Comparison of ENCODE assay signal across 8 cellular contexts in the genomic region with DNA sequence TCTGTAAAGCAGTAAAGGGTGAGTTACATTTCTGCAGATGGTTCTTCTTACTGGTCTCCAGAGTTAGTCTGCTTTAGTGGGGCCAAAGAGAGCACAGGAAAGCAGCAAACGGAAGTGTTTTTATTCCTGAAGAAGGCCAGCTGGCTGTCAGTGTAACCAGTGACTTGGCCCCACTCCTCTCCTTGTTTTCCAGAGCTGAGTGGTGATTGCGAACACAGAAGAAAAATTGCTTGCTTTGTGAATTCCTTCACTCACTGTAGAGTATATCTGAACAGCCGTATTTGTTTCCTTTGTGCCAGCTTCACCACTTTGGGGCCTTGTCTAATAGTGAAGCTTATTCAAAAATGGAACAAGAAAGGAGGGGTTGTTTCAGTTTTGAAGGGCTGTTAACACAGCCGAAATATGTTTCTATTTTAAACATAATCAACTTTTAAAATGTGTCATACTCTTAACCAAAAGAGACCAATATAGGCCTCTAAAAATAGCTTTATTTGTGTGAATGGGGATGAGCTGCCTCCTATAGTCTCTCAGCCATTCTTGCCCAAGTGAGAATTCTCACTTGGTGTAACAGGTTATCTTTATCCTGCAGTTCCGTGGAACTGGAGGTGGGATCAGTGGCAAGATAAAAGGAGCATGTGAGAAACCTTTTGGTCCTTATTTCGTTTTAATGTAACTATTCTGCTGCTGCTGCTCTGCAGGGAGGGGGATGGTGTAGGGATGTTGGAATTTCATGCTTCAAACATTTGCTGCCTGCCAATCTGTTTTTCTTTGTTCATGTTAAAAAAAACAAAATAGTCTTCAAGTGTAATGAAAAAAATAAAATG. TPM values are rescaled to one million over a fixed set of nuclear protein-coding genes. Genes with fewer than 3 reads are reported as not detected.
DNase-seq lines count a peak whose midpoint lies in the region; ATAC-seq, FAIRE-seq and TF ChIP-seq lines count a peak whose summit lies in the region.

No MANE protein-coding gene starts in this region.

- POLR2A ChIA-PET in endothelial cell of umbilical vein (lab: Charles Lee): no interaction called here

- H3K4me1 ChIP-seq in endothelial cell of umbilical vein (ENCODE audit: control insufficient read depth, extremely low read depth, insufficient read depth, low read length) (no peaks in the 10 kb centered on the region), spleen (peaks cover 0 to 18% (median 5%) of the 10 kb centered on the region in 6 donors), mammary epithelial cell (ENCODE audit: insufficient read depth, low read length) (no peaks in the 10 kb centered on the region)

- H3K27me3 ChIP-seq in endothelial cell of umbilical vein (ENCODE audit: control insufficient read depth in 2 of 2, insufficient read depth in 2 of 2, low read length in 2 of 2) (peaks cover 0 to 2% of the 10 kb centered on the region in 2 experiments), spleen (replicated peaks in 1 of 7) (no peaks in the 10 kb centered on the region), mammary epithelial cell (ENCODE audit: insufficient read depth, low read length) (no peaks in the 10 kb centered on the region)

- TF ChIP-seq POLR2A in endothelial cell of umbilical vein (IDR thresholded peaks at IDR 0.05; ENCODE audit: low read depth, low read length): no peak
- TF ChIP-seq POLR2A in spleen (IDR thresholded peaks at IDR 0.05): no peak

- no TSS peak for BruUV-seq in endothelial cell of umbilical vein (replicated peaks; lab: Mats Ljungman, UMichigan)
- no TSS peak for BruUV-seq in mammary epithelial cell (replicated peaks; lab: Mats Ljungman, UMichigan)

- H3K27ac ChIP-seq in endothelial cell of umbilical vein (ENCODE audit: insufficient read depth, low read depth, low read length) (no peak overlapping the region), spleen (peak overlapping the region in 6 of 8 donors; percentile 6 to 65 (median 40)), mammary epithelial cell (ENCODE audit: insufficient read depth, low read depth, low read length) (no peak overlapping the region)

- DNase-seq in endothelial cell of umbilical vein (ENCODE audit: low read depth, low spot score) (peak; percentile 67), spleen (no peak), cerebellum (ENCODE audit: low spot score) (no peak), iPS-NIHi7 (ENCODE audit: extremely low spot score) (no peak), NCI-H128 (lab: John Stamatoyannopoulos, UW; ENCODE audit: unreplicated experiment) (no peak), mammary epithelial cell (no peak)

- peak overlapping the region; percentile 26 for H3K4me2 ChIP-seq in endothelial cell of umbilical vein (ENCODE audit: insufficient read depth, low read length)
- no peak overlapping the region for H3K4me2 ChIP-seq in mammary epithelial cell (ENCODE audit: insufficient read depth, low read depth, low read length)

- intact Hi-C loops in endothelial cell of umbilical vein (cut with micrococcal nuclease) (no loop called here), spleen (cut with DNase I; ENCODE audit: low total_unique reads) (no loop called here), mammary epithelial cell (cut with micrococcal nuclease) (no loop called here)

- dilution Hi-C loops in endothelial cell of umbilical vein (cut with MboI; ENCODE audit: extremely low pct_ligation_motif_present, low sequenced_read_pairs) (no loop called here), mammary epithelial cell (cut with HindIII; ENCODE audit: low sequenced_read_pairs) (no loop called here)

- no peak for FAIRE-seq in endothelial cell of umbilical vein (lab: Jason Lieb, UNC)

- H3K9ac ChIP-seq in endothelial cell of umbilical vein (replicated peaks; ENCODE audit: extremely low read depth, insufficient read depth, low read length) (no peak overlapping the region), mammary epithelial cell (ENCODE audit: insufficient read depth, low read length) (no peak overlapping the region)

- in situ Hi-C loops in mammary epithelial cell (cut with MboI; ENCODE audit: low sequenced_read_pairs in 2 of 2): no loop called here

- H3K9me3 ChIP-seq in endothelial cell of umbilical vein (replicated peaks; ENCODE audit: control insufficient read depth, insufficient read depth, low read length) (no peaks in the 10 kb centered on the region), spleen (peaks cover 0 to 3% (median 0%) of the 10 kb centered on the region in 8 donors), mammary epithelial cell (replicated peaks; ENCODE audit: insufficient read depth, low read length) (no peaks in the 10 kb centered on the region)

- WGBS in spleen, 5 donors: 25 to 53% (median 40%) methylated on average over 6 of the region's 6 CpGs
- WGBS in mammary epithelial cell (ENCODE audit: low coverage, missing lambda C conversion rate): 75% methylated on average over 6 of the region's 6 CpGs

- no peaks in the 10 kb centered on the region for H4K20me1 ChIP-seq in endothelial cell of umbilical vein (replicated peaks; ENCODE audit: control insufficient read depth, extremely low read depth, insufficient read depth, low read length)
- no peaks in the 10 kb centered on the region for H4K20me1 ChIP-seq in mammary epithelial cell (ENCODE audit: insufficient read depth, low read length)

- peak; percentile 97 for ATAC-seq in GM19324 (IDR thresholded peaks at IDR 0.05; ENCODE audit: low FRiP score, unreplicated experiment)
- ATAC-seq in HG02943 (IDR thresholded peaks at IDR 0.05; ENCODE audit: low read depth, unreplicated experiment): peak; percentile 89

- no peak for TF ChIP-seq CTCF in endothelial cell of umbilical vein (IDR thresholded peaks at IDR 0.05; ENCODE audit: extremely low read depth in 1 of 2, insufficient read depth in 1 of 2, low read depth in 1 of 2, low read length in 2 of 2)
- TF ChIP-seq CTCF in spleen (IDR thresholded peaks at IDR 0.05 in 8 of 11, conservative IDR thresholded peaks at IDR 0.05 in 3 of 11): no peak
- TF ChIP-seq CTCF in mammary epithelial cell (conservative IDR thresholded peaks at IDR 0.05 in 1 of 2, IDR thresholded peaks at IDR 0.05 in 1 of 2; ENCODE audit: extremely low read depth in 1 of 2, insufficient read depth in 1 of 2, low read depth in 1 of 2, low read length in 2 of 2): no peak

- H3K79me2 ChIP-seq in endothelial cell of umbilical vein (ENCODE audit: control insufficient read depth, insufficient read depth, low read length): no peaks in the 10 kb centered on the region
- no peaks in the 10 kb centered on the region for H3K79me2 ChIP-seq in mammary epithelial cell (ENCODE audit: insufficient read depth, low read length)

- no peaks in the 10 kb centered on the region for H3K9me1 ChIP-seq in endothelial cell of umbilical vein (replicated peaks; ENCODE audit: control insufficient read depth, extremely low read depth, insufficient read depth, low read length)

- H2AFZ ChIP-seq in endothelial cell of umbilical vein (ENCODE audit: low read depth, low read length): peak overlapping the region; percentile 53
- no peak overlapping the region for H2AFZ ChIP-seq in mammary epithelial cell (ENCODE audit: low read depth, low read length)

- H3K4me3 ChIP-seq in endothelial cell of umbilical vein (replicated peaks in 1 of 3; ENCODE audit: insufficient read depth in 1 of 3, low read depth in 1 of 3, low read length in 3 of 3) (no peak overlapping the region), spleen (no peak overlapping the region), mammary epithelial cell (replicated peaks in 1 of 3; ENCODE audit: insufficient read depth in 1 of 3, low read depth in 2 of 3, low read length in 3 of 3) (no peak overlapping the region)

- CTCF ChIA-PET in endothelial cell of umbilical vein (lab: Charles Lee) (interaction anchor here (0.6 to 1.3 kb wide), 2 partner anchors 36 to 326 kb away, joined by 3 to 4 read pairs; no protein-coding TSS in a partner anchor), mammary epithelial cell (lab: Charles Lee; ENCODE audit: low non-redundant PET) (no interaction called here)

- H3K36me3 ChIP-seq in endothelial cell of umbilical vein (ENCODE audit: control insufficient read depth in 2 of 2, extremely low read depth in 1 of 2, insufficient read depth in 2 of 2, low read length in 2 of 2): no peaks in the 10 kb centered on the region
- no peaks in the 10 kb centered on the region for H3K36me3 ChIP-seq in spleen
- H3K36me3 ChIP-seq in mammary epithelial cell (ENCODE audit: insufficient read depth, low read length): no peaks in the 10 kb centered on the region

TF ChIP-seq in endothelial cell of umbilical vein, 7 proteins besides CTCF, POLR2A, EP300 and RAD21 (continues in another document):
- TF ChIP-seq FOS (IDR thresholded peaks at IDR 0.05; ENCODE audit: borderline replicate concordance, insufficient read depth, low read length): no peak
- TF ChIP-seq, protein P1, sequence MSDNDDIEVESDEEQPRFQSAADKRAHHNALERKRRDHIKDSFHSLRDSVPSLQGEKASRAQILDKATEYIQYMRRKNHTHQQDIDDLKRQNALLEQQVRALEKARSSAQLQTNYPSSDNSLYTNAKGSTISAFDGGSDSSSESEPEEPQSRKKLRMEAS (IDR thresholded peaks at IDR 0.05; ENCODE audit: insufficient read depth, insufficient read length): no peak

RNA-seq across cellular contexts. Expression of gene ZC2HC1B, which starts 37.8 kb away (rescaled TPM):
- not detected in 2 replicates for total RNA-seq in endothelial cell of umbilical vein
- polyA plus RNA-seq in endothelial cell of umbilical vein: not detected in 2 replicates
- polyA plus RNA-seq in endothelial cell of umbilical vein (2011; cell fraction: cytosol; rRNA removed): not detected in 2 replicates
- not detected in 2 replicates for polyA plus RNA-seq in endothelial cell of umbilical vein (2011; cell fraction: nucleus; rRNA removed)
- polyA plus RNA-seq in endothelial cell of umbilical vein (2012): not detected in 2 replicates
- polyA minus RNA-seq in endothelial cell of umbilical vein: not detected in 2 replicates
- polyA minus RNA-seq in endothelial cell of umbilical vein (2011; cell fraction: cytosol; rRNA and poly(A)+ RNA removed): not detected
- polyA minus RNA-seq in endothelial cell of umbilical vein (2011; cell fraction: nucleus; rRNA and poly(A)+ RNA removed): not detected in 2 replicates
- under 1 TPM in 3 of 7 donors, not detected in 4; 0.27 to 0.85 (median 0.49) TPM for total RNA-seq in spleen
- polyA plus RNA-seq in spleen: under 1 TPM in 2 of 3 donors, not detected in 1; 0.17 to 0.30 TPM
- total RNA-seq in cerebellum: not detected
- total RNA-seq in mammary epithelial cell: not detected
- not detected for polyA plus RNA-seq in mammary epithelial cell
- not detected for polyA minus RNA-seq in mammary epithelial cell

RNA-seq across cellular contexts. Expression of gene LTV1, which starts 59.0 kb away (rescaled TPM):
- 26.6 and 26.9 TPM in 2 replicates for total RNA-seq in endothelial cell of umbilical vein
- polyA plus RNA-seq in endothelial cell of umbilical vein: 3.0 and 5.2 TPM in 2 replicates
- 12.3 and 14.2 TPM in 2 replicates for polyA plus RNA-seq in endothelial cell of umbilical vein (2011; cell fraction: cytosol; rRNA removed)
- polyA plus RNA-seq in endothelial cell of umbilical vein (2011; cell fraction: nucleus; rRNA removed): 25.6 and 39.9 TPM in 2 replicates
- 22.9 and 39.3 TPM in 2 replicates for polyA plus RNA-seq in endothelial cell of umbilical vein (2012)
- 5.4 and 5.5 TPM in 2 replicates for polyA minus RNA-seq in endothelial cell of umbilical vein
- polyA minus RNA-seq in endothelial cell of umbilical vein (2011; cell fraction: cytosol; rRNA and poly(A)+ RNA removed): 6.9 TPM
- 7.3 and 9.7 TPM in 2 replicates for polyA minus RNA-seq in endothelial cell of umbilical vein (2011; cell fraction: nucleus; rRNA and poly(A)+ RNA removed)
- 10 to 100 TPM; 12.4 to 25.8 (median 19.0) TPM for total RNA-seq in spleen
- 10 to 100 TPM; 21.4 to 24.5 (median 23.9) TPM for polyA plus RNA-seq in spleen
- 10.3 TPM for total RNA-seq in cerebellum
- 10 to 100 TPM; 11.8 to 34.2 TPM for total RNA-seq in mammary epithelial cell
- polyA plus RNA-seq in mammary epithelial cell: 15.7 TPM
- polyA minus RNA-seq in mammary epithelial cell: 4.5 TPM

Comparison
In these comparisons a context has a peak if more than half of its experiments do, and no peak if none do; other contexts are left out.
1. H3K27ac ChIP-seq: peak in spleen (6 of 8); none in endothelial cell of umbilical vein (single experiment) and mammary epithelial cell (single experiment).